ENCODE assay signal across 1 cellular context in the genomic region with DNA sequence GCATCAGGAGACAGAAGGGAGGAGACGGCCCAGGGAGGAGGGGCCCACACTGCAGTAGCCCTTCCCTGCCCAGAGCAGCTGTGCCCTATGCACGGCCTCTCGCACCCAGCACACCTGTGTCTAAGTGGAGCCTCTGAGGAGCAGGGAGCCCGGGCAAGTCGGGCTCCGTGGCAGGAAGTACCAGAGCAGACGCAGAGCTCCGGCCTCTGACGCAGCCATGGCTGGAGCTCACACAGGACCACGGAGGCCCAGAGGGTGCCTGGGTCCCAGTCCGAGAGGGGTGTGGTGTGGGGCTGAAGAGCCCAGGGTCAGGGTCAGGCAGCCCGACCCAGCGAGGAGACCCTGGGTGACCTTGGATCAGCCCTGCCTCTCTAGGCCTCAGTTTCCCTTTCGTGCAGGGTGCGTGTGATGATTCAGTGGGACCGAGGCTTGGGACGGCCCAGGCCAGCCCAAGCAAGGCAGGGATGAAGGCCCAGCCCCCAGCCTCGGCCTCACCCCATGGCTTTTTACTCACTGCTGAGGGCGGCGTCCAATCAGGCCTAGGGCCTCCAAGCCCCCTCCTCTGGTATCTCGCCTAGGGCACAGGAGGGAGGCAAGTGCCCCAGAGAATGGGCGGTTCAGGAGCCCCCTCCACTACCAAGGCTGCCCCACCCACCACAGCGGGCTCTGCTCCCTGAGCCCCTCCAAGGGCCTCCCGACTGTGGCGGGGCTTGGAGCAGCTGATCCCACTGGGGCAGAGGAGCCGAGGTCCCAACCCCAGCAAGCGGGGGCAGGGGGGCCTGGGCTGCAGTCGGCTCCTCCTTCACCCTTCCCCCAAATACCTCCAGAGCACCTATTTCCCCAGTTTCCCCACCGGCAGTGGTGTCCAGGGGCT.
TF ChIP-seq lines count a peak whose summit lies in the region.

No MANE protein-coding gene starts in this region.

TF ChIP-seq in HEK293, 187 proteins besides CTCF, POLR2A, EP300 and RAD21:
- TF ChIP-seq KLF1 (tag by site-specific recombination; IDR thresholded peaks at IDR 0.05) (peak; percentile 43), SP2 (tag by site-specific recombination; IDR thresholded peaks at IDR 0.05) (0 out of 2 replicates have a peak, but pooled peaks have one; percentile 16), ZNF138 (tag by site-specific recombination; IDR thresholded peaks at IDR 0.05; ENCODE audit: borderline replicate concordance) (no peak)
